Comparison of ENCODE assay signal across 5 cellular contexts in the genomic region with DNA sequence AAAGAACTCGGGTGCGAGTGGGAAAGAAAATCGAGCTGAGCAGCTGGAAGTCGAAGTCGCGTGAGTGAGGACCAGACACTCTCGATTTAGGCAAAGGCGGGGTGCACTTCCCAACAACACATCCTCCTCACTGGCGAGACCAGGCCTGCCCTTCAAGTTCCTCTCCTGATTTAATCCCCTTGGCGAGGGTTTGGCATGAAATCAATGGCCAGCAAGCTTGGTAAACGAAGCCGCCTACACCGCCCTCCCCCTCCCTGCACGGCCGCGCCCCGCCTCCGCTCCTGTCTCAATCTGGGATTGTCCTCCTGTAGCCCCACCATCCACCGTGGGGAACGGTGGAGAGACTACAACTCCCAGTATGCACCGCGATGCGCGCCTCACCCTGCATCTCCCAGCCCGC. TPM values are rescaled to one million over a fixed set of nuclear protein-coding genes. Genes with fewer than 3 reads are reported as not detected.
"Had no signal": no experiment of that assay in that cellular context is flagged by ENCODE, and none has a peak within 500 bp of the region (broad histone marks: within the 10 kb centered on the region; RNA-seq: fewer than 3 reads in every experiment).

A gene with protein sequence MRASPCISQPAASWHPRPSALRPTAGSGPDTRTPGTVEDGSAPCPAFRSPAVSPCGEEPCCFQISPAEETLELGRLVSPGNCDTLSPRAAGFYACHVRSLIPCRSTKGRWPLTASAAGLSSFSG (plus strand): TSS at position 301 of the 400 bp plus-strand sequence. CDS start 68 bp downstream, at position 369.

RNA-seq across cellular contexts. Expression of the gene that starts here (rescaled TPM):
- polyA plus RNA-seq: endothelial cell of umbilical vein, fibroblast of lung, foreskin keratinocyte, heart left ventricle, heart right ventricle had no signal
